In the genomic region with DNA sequence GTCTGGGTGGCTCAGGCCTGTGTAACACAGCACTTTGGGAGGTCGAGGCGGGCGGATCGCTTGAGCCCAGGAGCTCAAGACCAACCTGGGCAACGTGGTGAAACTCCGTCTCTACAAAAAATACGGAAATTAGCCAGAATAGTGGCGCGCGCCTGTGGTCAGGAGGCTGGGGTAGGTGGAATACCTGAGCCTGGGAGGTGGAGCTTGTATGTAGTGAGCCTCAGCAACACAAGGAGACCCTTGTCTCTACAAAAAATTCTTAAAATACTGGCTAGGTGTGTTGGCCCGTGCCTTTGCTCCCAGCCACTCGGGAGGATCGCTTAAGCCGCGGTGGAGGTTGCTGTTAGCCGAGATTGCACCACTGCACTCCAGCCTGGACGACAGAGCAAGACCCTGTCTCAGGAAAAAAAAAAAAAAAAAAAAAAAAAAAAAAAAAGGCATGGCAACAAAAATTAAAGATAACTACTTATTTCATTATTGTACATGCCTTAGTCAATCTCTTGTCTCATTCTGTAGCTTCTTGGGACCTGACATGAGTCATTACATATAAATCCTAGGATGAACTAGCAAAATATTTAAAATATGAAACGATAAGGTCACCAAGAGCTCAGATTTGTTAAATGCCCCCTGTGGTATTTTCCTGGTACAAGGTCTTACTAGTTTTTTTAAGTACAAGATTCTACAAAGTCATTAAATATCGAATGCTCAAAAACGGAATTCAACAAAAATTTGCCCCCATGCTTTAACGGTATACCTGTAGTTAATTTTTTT, we compare ENCODE assay signal across 8 cellular contexts. TPM values are rescaled to one million over a fixed set of nuclear protein-coding genes. Genes with fewer than 3 reads are reported as not detected.
A peak's percentile ranks its signal among the peaks of the same experiment; 100 is the strongest.
DNase-seq lines count a peak whose midpoint lies in the region; ATAC-seq and TF ChIP-seq lines count a peak whose summit lies in the region.

No MANE protein-coding gene starts in this region.

- H3K4me3 ChIP-seq in CD8-positive, alpha-beta memory T cell (ENCODE audit: low read length): peak overlapping the region; percentile 95
- peak overlapping the region; percentile 90 for H3K4me3 ChIP-seq in ectodermal cell (ENCODE audit: insufficient read depth, low read depth, low read length)
- H3K4me3 ChIP-seq in upper lobe of right lung: peak overlapping the region; percentile 86

- H3K27ac Mint-ChIP-seq in CD8-positive, alpha-beta memory T cell: peak overlapping the region; percentile 90 to 100 (median 100)
- H3K27ac Mint-ChIP-seq in natural killer cell treated with Interleukin-12 subunit alpha and Interleukin-12 subunit beta and Interleukin-15 and Interleukin-18, amount 100 ng/mL, for 72 hours: peak overlapping the region; percentile 99 to 100

- H3K9me3 ChIP-seq in CD8-positive, alpha-beta memory T cell (ENCODE audit: low read length): no peaks in the 10 kb centered on the region
- H3K9me3 ChIP-seq in ectodermal cell (ENCODE audit: control insufficient read depth, low read length): no peaks in the 10 kb centered on the region
- no peaks in the 10 kb centered on the region for H3K9me3 ChIP-seq in upper lobe of right lung

- intact Hi-C loops in upper lobe of right lung (cut with DNase I): no loop called here

- peak overlapping the region; percentile 98 to 100 (median 100) for H3K4me3 Mint-ChIP-seq in CD8-positive, alpha-beta memory T cell
- peak overlapping the region; percentile 93 for H3K4me3 Mint-ChIP-seq in natural killer cell treated with Interleukin-12 subunit alpha and Interleukin-12 subunit beta and Interleukin-15 and Interleukin-18, amount 100 ng/mL, for 72 hours

- peaks cover 38% of the 10 kb centered on the region for H3K36me3 ChIP-seq in CD8-positive, alpha-beta memory T cell (ENCODE audit: insufficient read depth, low read length)
- H3K36me3 ChIP-seq in ectodermal cell (ENCODE audit: control insufficient read depth, insufficient read depth, low read length) (peaks cover 17% of the 10 kb centered on the region), upper lobe of right lung (peaks cover 37% of the 10 kb centered on the region)

- H3K27me3 Mint-ChIP-seq in CD8-positive, alpha-beta memory T cell: peaks cover 0 to 5% of the 10 kb centered on the region in 2 donors
- no peaks in the 10 kb centered on the region for H3K27me3 Mint-ChIP-seq in natural killer cell treated with Interleukin-12 subunit alpha and Interleukin-12 subunit beta and Interleukin-15 and Interleukin-18, amount 100 ng/mL, for 72 hours

- H3K36me3 Mint-ChIP-seq in CD8-positive, alpha-beta memory T cell: peaks cover 0 to 70% (median 16%) of the 10 kb centered on the region in 3 donors
- H3K36me3 Mint-ChIP-seq in natural killer cell treated with Interleukin-12 subunit alpha and Interleukin-12 subunit beta and Interleukin-15 and Interleukin-18, amount 100 ng/mL, for 72 hours: peaks cover 50% of the 10 kb centered on the region

- 1 to 2% methylated on average over 19 of the region's 21 CpGs for WGBS in ectodermal cell, 2 experiments

- POLR2A ChIA-PET in CD8-positive, alpha-beta memory T cell (lab: Charles Lee): interaction anchor here (0.7 to 4.6 kb wide), 7 partner anchors 42 to 1955 kb away, joined by 3 to 93 read pairs (median 4); a partner anchor contains a TSS

- peaks cover 0 to 1% (median 0%) of the 10 kb centered on the region in 5 donors for H3K9me3 Mint-ChIP-seq in CD8-positive, alpha-beta memory T cell
- no peaks in the 10 kb centered on the region for H3K9me3 Mint-ChIP-seq in natural killer cell treated with Interleukin-12 subunit alpha and Interleukin-12 subunit beta and Interleukin-15 and Interleukin-18, amount 100 ng/mL, for 72 hours

- peak overlapping the region; percentile 94 for H3K27ac ChIP-seq in CD8-positive, alpha-beta memory T cell (ENCODE audit: low read depth, low read length)
- no peak overlapping the region for H3K27ac ChIP-seq in ectodermal cell (ENCODE audit: insufficient read depth, low read depth, low read length, poor library complexity, severe bottlenecking)
- peak overlapping the region; percentile 94 for H3K27ac ChIP-seq in upper lobe of right lung

- H3K4me1 ChIP-seq in CD8-positive, alpha-beta memory T cell (ENCODE audit: insufficient read depth, low read length): peaks cover 63% of the 10 kb centered on the region
- peaks cover 3% of the 10 kb centered on the region for H3K4me1 ChIP-seq in ectodermal cell (ENCODE audit: control insufficient read depth, insufficient read depth, low read length)
- H3K4me1 ChIP-seq in upper lobe of right lung: peaks cover 46% of the 10 kb centered on the region

- no peak for TF ChIP-seq CTCF in upper lobe of right lung (IDR thresholded peaks at IDR 0.05)

- ATAC-seq in HG02870 (IDR thresholded peaks at IDR 0.05; ENCODE audit: unreplicated experiment) (peak; percentile 18), upper lobe of right lung (peak; percentile 1), GM19397 (IDR thresholded peaks at IDR 0.05; ENCODE audit: unreplicated experiment) (no peak), HG03175 (IDR thresholded peaks at IDR 0.05; ENCODE audit: unreplicated experiment) (no peak)
- ATAC-seq in natural killer cell treated with Interleukin-12 subunit alpha and Interleukin-12 subunit beta and Interleukin-15 and Interleukin-18, amount 100 ng/mL, for 72 hours: no peak

- CTCF ChIA-PET in CD8-positive, alpha-beta memory T cell (lab: Charles Lee): interaction anchor here (0.7 to 3.7 kb wide), 2 partner anchors 9 to 43 kb away, joined by 3 to 32 read pairs; a partner anchor contains a TSS

- H3K4me1 Mint-ChIP-seq in CD8-positive, alpha-beta memory T cell: peaks cover 73 to 83% (median 78%) of the 10 kb centered on the region in 3 donors
- peaks cover 49 to 62% of the 10 kb centered on the region in 2 donors for H3K4me1 Mint-ChIP-seq in natural killer cell treated with Interleukin-12 subunit alpha and Interleukin-12 subunit beta and Interleukin-15 and Interleukin-18, amount 100 ng/mL, for 72 hours (ENCODE audit: low read depth in 2 of 2)

- peak in 4 of 5 donors; percentile 21 to 50 (median 28) for DNase-seq in CD8-positive, alpha-beta memory T cell
- DNase-seq in T-helper 9 cell (peak; percentile 19), upper lobe of right lung (peak; percentile 68)
- DNase-seq in natural killer cell treated with Interleukin-12 subunit alpha and Interleukin-12 subunit beta and Interleukin-15 and Interleukin-18, amount 100 ng/mL, for 72 hours (ENCODE audit: low spot score): no peak

- H3K27me3 ChIP-seq in CD8-positive, alpha-beta memory T cell (ENCODE audit: insufficient read depth, low read length, poor library complexity, severe bottlenecking): no peaks in the 10 kb centered on the region
- no peaks in the 10 kb centered on the region for H3K27me3 ChIP-seq in ectodermal cell (ENCODE audit: control insufficient read depth, insufficient read depth, low read length, poor library complexity, severe bottlenecking)
- no peaks in the 10 kb centered on the region for H3K27me3 ChIP-seq in upper lobe of right lung

RNA-seq across cellular contexts. Expression of a gene that starts 1.1 kb away (rescaled TPM):
- 100 to 1,000 TPM; 249 to 265 TPM for total RNA-seq in CD8-positive, alpha-beta memory T cell
- polyA plus RNA-seq in CD8-positive, alpha-beta memory T cell: 18.0 TPM
- polyA plus RNA-seq in ectodermal cell (2013, experiment 1 of 4): 204 TPM
- 162 TPM for polyA plus RNA-seq in ectodermal cell (2013, experiment 2 of 4)
- 212 TPM for polyA plus RNA-seq in ectodermal cell (2013, experiment 3 of 4)
- polyA plus RNA-seq in ectodermal cell (2013, experiment 4 of 4): 202 TPM
- 100 to 1,000 TPM; 146 to 329 TPM for total RNA-seq in natural killer cell treated with Interleukin-12 subunit alpha and Interleukin-12 subunit beta and Interleukin-15 and Interleukin-18, amount 100 ng/mL, for 72 hours
- total RNA-seq in upper lobe of right lung: 93.4 TPM

RNA-seq across cellular contexts. Expression of a gene that starts 1.3 kb away (rescaled TPM):
- total RNA-seq in CD8-positive, alpha-beta memory T cell: 10 to 100 TPM; 14.9 to 16.8 TPM
- polyA plus RNA-seq in CD8-positive, alpha-beta memory T cell: 18.6 TPM
- polyA plus RNA-seq in ectodermal cell (2013, experiment 1 of 4): 32.8 TPM
- 36.0 TPM for polyA plus RNA-seq in ectodermal cell (2013, experiment 2 of 4)
- polyA plus RNA-seq in ectodermal cell (2013, experiment 3 of 4): 32.1 TPM
- 35.6 TPM for polyA plus RNA-seq in ectodermal cell (2013, experiment 4 of 4)
- total RNA-seq in natural killer cell treated with Interleukin-12 subunit alpha and Interleukin-12 subunit beta and Interleukin-15 and Interleukin-18, amount 100 ng/mL, for 72 hours: 10 to 100 TPM; 19.6 to 25.5 TPM
- total RNA-seq in upper lobe of right lung: 48.3 TPM

RNA-seq across cellular contexts. Expression of a gene that starts 43.9 kb away (rescaled TPM):
- 10 to 100 TPM; 39.4 to 42.8 TPM for total RNA-seq in CD8-positive, alpha-beta memory T cell
- polyA plus RNA-seq in CD8-positive, alpha-beta memory T cell: 25.1 TPM
- 38.8 TPM for polyA plus RNA-seq in ectodermal cell (2013, experiment 1 of 4)
- polyA plus RNA-seq in ectodermal cell (2013, experiment 2 of 4): 42.2 TPM
- polyA plus RNA-seq in ectodermal cell (2013, experiment 3 of 4): 38.6 TPM
- 41.5 TPM for polyA plus RNA-seq in ectodermal cell (2013, experiment 4 of 4)
- 10 to 100 TPM; 47.7 to 60.6 TPM for total RNA-seq in natural killer cell treated with Interleukin-12 subunit alpha and Interleukin-12 subunit beta and Interleukin-15 and Interleukin-18, amount 100 ng/mL, for 72 hours
- total RNA-seq in upper lobe of right lung: 25.8 TPM

Comparison
In these comparisons a context has a peak if more than half of its experiments do, and no peak if none do; other contexts are left out.
1. ATAC-seq: peak in HG02870 (single experiment) and upper lobe of right lung (single experiment); none in natural killer cell treated with Interleukin-12 subunit alpha and Interleukin-12 subunit beta and Interleukin-15 and Interleukin-18, amount 100 ng/mL, for 72 hours (0 of 2), GM19397 (single experiment) and HG03175 (single experiment).
2. Peak in every context shown above with its lines, with median percentiles within 50 percentile points of each other: H3K4me3 ChIP-seq.